Comparison of ENCODE assay signal across 8 cellular contexts in genomic region chr10:132336064-132336746, GRCh38. TPM values are rescaled to one million over a fixed set of nuclear protein-coding genes. Genes with fewer than 3 reads are reported as not detected.
DNase-seq lines count a peak whose midpoint lies in the region; TF ChIP-seq lines count a peak whose summit lies in the region.

No MANE protein-coding gene starts in this region.

- no peak overlapping the region for H2AK5ac ChIP-seq in trophoblast cell (ENCODE audit: low read length)

- H3K27me3 Mint-ChIP-seq in brain = peaks cover 3% of the 10 kb centered on the region

- H3F3A ChIP-seq in PC-9 (ENCODE audit: insufficient read depth, low read depth) = no peaks in the 10 kb centered on the region

- no peak overlapping the region for H2BK120ac ChIP-seq in trophoblast cell (ENCODE audit: insufficient read depth, low read length, poor library complexity)

- H3K27ac Mint-ChIP-seq in brain = peak overlapping the region in 4 of 5 experiments; percentile 21 to 76 (median 43)

- no peak for TF ChIP-seq CTCF in brain (conservative IDR thresholded peaks at IDR 0.05)
- no peak for TF ChIP-seq CTCF in PC-9 (conservative IDR thresholded peaks at IDR 0.05)

- H3K18ac ChIP-seq in trophoblast cell (ENCODE audit: low read length) = no peak overlapping the region

- H3K4me2 ChIP-seq in PC-9 = no peak overlapping the region
- H3K4me2 ChIP-seq in trophoblast cell (ENCODE audit: low read length) = no peak overlapping the region

- H3K36me3 Mint-ChIP-seq in brain = peaks cover 25% of the 10 kb centered on the region

- H3K9ac ChIP-seq in mucosa of rectum (ENCODE audit: low read depth in 1 of 2, low read length in 2 of 2) (no peak overlapping the region), trophoblast cell (ENCODE audit: low read length) (no peak overlapping the region)

- peak; percentile 78 for DNase-seq in Ammon's horn (ENCODE audit: low spot score)
- DNase-seq in HEK293T (ENCODE audit: extremely low spot score) = no peak
- DNase-seq in PC-9 = no peak
- no peak for DNase-seq in NCI-H2107 (lab: John Stamatoyannopoulos, UW)
- DNase-seq in NCI-H82 treated with DMSO at 0.1 percent for 48 hours (lab: John Stamatoyannopoulos, UW; ENCODE audit: unreplicated experiment) = no peak
- no peak for DNase-seq in trophoblast cell

- H4K12ac ChIP-seq in trophoblast cell (ENCODE audit: low read depth, low read length) = no peak overlapping the region

- no peaks in the 10 kb centered on the region for H3K9me3 ChIP-seq in mucosa of rectum (ENCODE audit: control insufficient read depth in 2 of 2, low read length in 2 of 2)
- no peaks in the 10 kb centered on the region for H3K9me3 ChIP-seq in PC-9 (ENCODE audit: insufficient read depth, low read depth)
- no peaks in the 10 kb centered on the region for H3K9me3 ChIP-seq in trophoblast cell (ENCODE audit: insufficient read depth, low read depth, low read length)

- H3K27me3 ChIP-seq in mucosa of rectum (ENCODE audit: control insufficient read depth in 2 of 2, insufficient read depth in 2 of 2, low read length in 2 of 2) (no peaks in the 10 kb centered on the region), PC-9 (ENCODE audit: insufficient read depth, low read depth) (no peaks in the 10 kb centered on the region), trophoblast cell (ENCODE audit: insufficient read depth, low read length) (no peaks in the 10 kb centered on the region)

- H4K8ac ChIP-seq in trophoblast cell (ENCODE audit: low read depth, low read length) = no peak overlapping the region

- H4K20me1 ChIP-seq in PC-9 (ENCODE audit: insufficient read depth) = no peaks in the 10 kb centered on the region

- no TSS peak for BruUV-seq in PC-9 (replicated peaks; lab: Mats Ljungman, UMichigan)

- H4K91ac ChIP-seq in trophoblast cell (ENCODE audit: low read depth, low read length) = no peak overlapping the region

- H3K23ac ChIP-seq in trophoblast cell (ENCODE audit: low read length) = no peak overlapping the region

- peaks cover 37% of the 10 kb centered on the region for H3K4me1 Mint-ChIP-seq in brain

- H3K36me3 ChIP-seq in mucosa of rectum (ENCODE audit: control insufficient read depth in 2 of 2, insufficient read depth in 2 of 2, low read length in 2 of 2) (no peaks in the 10 kb centered on the region), PC-9 (ENCODE audit: low read depth) (no peaks in the 10 kb centered on the region), trophoblast cell (ENCODE audit: control insufficient read depth in 1 of 2, insufficient read depth in 2 of 2, low read length in 2 of 2) (peaks cover 2 to 3% of the 10 kb centered on the region in 2 experiments)

- peaks cover 0 to 2% (median 2%) of the 10 kb centered on the region in 5 experiments for H3K9me3 Mint-ChIP-seq in brain

- intact Hi-C loops in PC-9 (cut with micrococcal nuclease; ENCODE audit: unreplicated experiment) = no loop called here

- peaks cover 5 to 9% of the 10 kb centered on the region in 2 donors for H3K4me1 ChIP-seq in mucosa of rectum (ENCODE audit: control insufficient read depth in 2 of 2, insufficient read depth in 2 of 2, low read length in 2 of 2)
- peaks cover 8% of the 10 kb centered on the region; the same call in 1 of the 2 replicates for H3K4me1 ChIP-seq in PC-9 (replicated peaks; ENCODE audit: insufficient read depth)
- peaks cover 3 to 5% of the 10 kb centered on the region in 2 experiments for H3K4me1 ChIP-seq in trophoblast cell (ENCODE audit: control insufficient read depth in 1 of 2, insufficient read depth in 2 of 2, low read length in 2 of 2)

- CTCF ChIA-PET in HEK293T (lab: Yijun Ruan, JAX) = interaction anchor here (0.9 to 1.2 kb wide), 2 partner anchors 24 to 92 kb away, joined by 3 read pairs; no protein-coding TSS in a partner anchor
- CTCF ChIA-PET in PC-9 (lab: Charles Lee) = no interaction called here

- H3K4me3 Mint-ChIP-seq in brain = peak overlapping the region in 1 of 5 experiments; percentile 62

- H2BK5ac ChIP-seq in trophoblast cell (ENCODE audit: low read depth, low read length, poor library complexity) = no peak overlapping the region

- H2BK12ac ChIP-seq in trophoblast cell (ENCODE audit: low read length) = no peak overlapping the region

- no CpG with 5 or more reads among the region's 11 CpGs for WGBS in trophoblast cell (ENCODE audit: extremely low coverage, insufficient coverage, insufficient read length)

- peaks cover 4% of the 10 kb centered on the region for H3K79me2 ChIP-seq in PC-9 (ENCODE audit: low read depth)
- peaks cover 7% of the 10 kb centered on the region for H3K79me2 ChIP-seq in trophoblast cell (ENCODE audit: control insufficient read depth, insufficient read depth, low read length, poor library complexity)

- H3K14ac ChIP-seq in trophoblast cell (ENCODE audit: low read length) = no peak overlapping the region

- POLR2A ChIA-PET in HEK293T (lab: Yijun Ruan, JAX) (interaction anchor here (0.6 to 1.5 kb wide), 5 partner anchors 10 to 447 kb away, joined by 3 to 6 read pairs (median 3); no protein-coding TSS in a partner anchor), PC-9 (lab: Charles Lee; ENCODE audit: unreplicated experiment) (no interaction called here)

- H2AFZ ChIP-seq in PC-9 = no peak overlapping the region
- H2AFZ ChIP-seq in trophoblast cell (ENCODE audit: insufficient read depth, low read length, poor library complexity) = no peak overlapping the region

- H3K4me3 ChIP-seq in mucosa of rectum (ENCODE audit: low read length in 2 of 2) (peak overlapping the region; percentile 56 to 69), PC-9 (no peak overlapping the region), trophoblast cell (ENCODE audit: low read depth, low read length) (no peak overlapping the region)

- H3K9me2 ChIP-seq in PC-9 (ENCODE audit: insufficient read depth) = no peaks in the 10 kb centered on the region

- H3K4ac ChIP-seq in trophoblast cell (ENCODE audit: low read depth, low read length) = no peak overlapping the region

- H3K27ac ChIP-seq in mucosa of rectum (ENCODE audit: low read depth in 2 of 2, low read length in 2 of 2) (peak overlapping the region in 1 of 2 donors; percentile 11), PC-9 (no peak overlapping the region), trophoblast cell (ENCODE audit: low read depth, low read length) (no peak overlapping the region)

- H3K79me1 ChIP-seq in trophoblast cell (ENCODE audit: low read length) = peaks cover 7% of the 10 kb centered on the region

TF ChIP-seq in HEK293T, 16 proteins besides CTCF, POLR2A, EP300 and RAD21:
- TF ChIP-seq PKNOX1 (IDR thresholded peaks at IDR 0.05) = no peak
- TF ChIP-seq BHLHE40 (IDR thresholded peaks at IDR 0.05; ENCODE audit: borderline replicate concordance) = no peak
- peak; percentile 76 for TF ChIP-seq L3MBTL2 (conservative IDR thresholded peaks at IDR 0.05)
- no peak for TF ChIP-seq ELF4 (IDR thresholded peaks at IDR 0.05)
- no peak for TF ChIP-seq ARNT (IDR thresholded peaks at IDR 0.05)
- no peak for TF ChIP-seq ZNF384 (IDR thresholded peaks at IDR 0.05)
- no peak for TF ChIP-seq NFRKB (IDR thresholded peaks at IDR 0.05)
- no peak for TF ChIP-seq HDGF (IDR thresholded peaks at IDR 0.05; ENCODE audit: borderline replicate concordance)

RNA-seq across cellular contexts. Expression of gene LRRC27, which starts 4.2 kb away (rescaled TPM):
- 16.2 TPM for polyA plus RNA-seq in brain (ENCODE audit: insufficient read depth, low read depth, low replicate concordance)
- total RNA-seq in PC-9 (2021) = 10.0 and 17.5 TPM in 2 replicates
- polyA plus RNA-seq in trophoblast cell (2013) = 4.4 and 4.9 TPM in 2 replicates

RNA-seq across cellular contexts. Expression of gene STK32C, which starts 28.5 kb away (rescaled TPM):
- polyA plus RNA-seq in brain (ENCODE audit: insufficient read depth, low read depth, low replicate concordance) = 72.6 TPM
- total RNA-seq in PC-9 (2021) = 13.9 and 21.8 TPM in 2 replicates
- 3.3 and 3.8 TPM in 2 replicates for polyA plus RNA-seq in trophoblast cell (2013)

Comparison
In these comparisons a context has a peak if more than half of its experiments do, and no peak if none do; other contexts are left out.
1. H3K4me3 ChIP-seq: peak in mucosa of rectum (2 of 2); none in PC-9 (single experiment) and trophoblast cell (single experiment).